In the genomic region with DNA sequence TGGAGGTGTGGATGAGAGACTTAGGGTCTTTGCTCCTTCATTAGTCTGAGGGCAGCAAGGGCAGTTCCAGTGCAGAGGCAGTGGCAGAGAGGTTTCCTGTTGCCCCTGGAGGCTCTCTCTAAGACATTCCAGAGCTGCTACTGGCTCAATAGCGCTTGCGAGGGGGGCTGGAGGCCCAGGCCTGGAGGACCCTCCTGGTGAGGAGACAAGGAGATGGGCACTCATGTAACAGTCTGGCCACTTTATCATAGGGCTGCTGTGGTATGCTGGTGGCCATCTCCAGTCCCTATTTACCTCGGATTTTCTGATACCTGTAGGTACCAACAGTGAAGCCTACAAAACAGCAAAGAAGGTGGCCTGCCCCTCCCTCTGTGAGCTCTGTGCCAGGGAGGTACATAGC, we compare ENCODE assay signal across 11 cellular contexts. TPM values are rescaled to one million over a fixed set of nuclear protein-coding genes. Genes with fewer than 3 reads are reported as not detected.
"Had no signal": no experiment of that assay in that cellular context is flagged by ENCODE, and none has a peak within 500 bp of the region (broad histone marks: within the 10 kb centered on the region; RNA-seq: fewer than 3 reads in every experiment).

No MANE protein-coding gene starts in this region.

- DNase-seq: IMR-90, KBM-7, KG1 had no signal

- H3K9ac ChIP-seq: KMS-11 had no signal

- FAIRE-seq: HepG2, HTR-8/SVneo, K562 had no signal

- H3K27ac ChIP-seq: HL-60, KMS-11 had no signal

- H3K4me2 ChIP-seq: KMS-11 had no signal

- H3K4me3 ChIP-seq: K562 had no signal

- ATAC-seq: HepG2, K562 had no signal

RNA-seq across cellular contexts. Expression of gene CLEC2A, which starts 12.7 kb away (rescaled TPM):
- total RNA-seq: HepG2, HT-29, HT1080, IMR-90, K562 had no signal
- polyA plus RNA-seq: HepG2, IgD-negative memory B cell, IMR-90, K562 had no signal

RNA-seq across cellular contexts. Expression of gene KLRF2, which starts 38.2 kb away (rescaled TPM):
- total RNA-seq: HepG2, HT-29, HT1080, IMR-90, K562 had no signal
- polyA plus RNA-seq: HepG2, IgD-negative memory B cell, IMR-90, K562 had no signal

RNA-seq across cellular contexts. Expression of gene CLEC2B, which starts 50.3 kb away (rescaled TPM):
- total RNA-seq: HepG2, HT-29 had no signal
- polyA plus RNA-seq: HepG2 had no signal

RNA-seq across cellular contexts. Expression of gene CLEC12A, which starts 51.8 kb away (rescaled TPM):
- total RNA-seq: HepG2, HT-29, HT1080, IMR-90, K562 had no signal
- polyA plus RNA-seq: HepG2, IMR-90, K562 had no signal
